ENCODE assay signal across 8 cellular contexts in genomic region chr9:69180670-69181069, GRCh38. TPM values are rescaled to one million over a fixed set of nuclear protein-coding genes. Genes with fewer than 3 reads are reported as not detected.
DNase-seq lines count a peak whose midpoint lies in the region; ATAC-seq and TF ChIP-seq lines count a peak whose summit lies in the region.

No MANE protein-coding gene starts in this region.

- H3K27ac ChIP-seq in DND-41 (ENCODE audit: low read length): no peak overlapping the region

- H3K9me3 ChIP-seq in DND-41 (ENCODE audit: insufficient read depth, low read length, severe bottlenecking): no peaks in the 10 kb centered on the region

- no peaks in the 10 kb centered on the region for H3K9me3 Mint-ChIP-seq in activated T-helper 17 cell treated with anti-CD3 and anti-CD28 coated beads, Interleukin-2, amount 50 U/mL, for 72 hours

- no peak for TF ChIP-seq CTCF in DND-41 (IDR thresholded peaks at IDR 0.05; ENCODE audit: borderline replicate concordance, extremely low read depth, low read length, poor library complexity, severe bottlenecking)

- no peaks in the 10 kb centered on the region for H3K79me2 ChIP-seq in DND-41 (ENCODE audit: insufficient read depth, low read length)

- peaks cover 8% of the 10 kb centered on the region for H3K4me1 ChIP-seq in DND-41 (ENCODE audit: insufficient read depth, low read length)

- peak; percentile 63 for ATAC-seq in DND-41 (ENCODE audit: insufficient read depth, low read depth)
- ATAC-seq in activated T-helper 17 cell treated with anti-CD3 and anti-CD28 coated beads, Interleukin-2, amount 50 U/mL, for 72 hours (replicated peaks): peak; percentile 96
- no peak for ATAC-seq in HG03280 (IDR thresholded peaks at IDR 0.05; ENCODE audit: unreplicated experiment)

- no peak overlapping the region for H2AFZ ChIP-seq in DND-41 (ENCODE audit: low read depth, low read length)

- H3K27me3 ChIP-seq in DND-41 (ENCODE audit: insufficient read depth, low read length, poor library complexity): no peaks in the 10 kb centered on the region

- H3K4me1 Mint-ChIP-seq in activated T-helper 17 cell treated with anti-CD3 and anti-CD28 coated beads, Interleukin-2, amount 50 U/mL, for 72 hours: peaks cover 44% of the 10 kb centered on the region

- no peaks in the 10 kb centered on the region for H4K20me1 ChIP-seq in DND-41 (ENCODE audit: insufficient read depth, low read length)

- H3K4me2 ChIP-seq in DND-41 (ENCODE audit: insufficient read depth, low read length): no peak overlapping the region

- H3K4me3 Mint-ChIP-seq in activated T-helper 17 cell treated with anti-CD3 and anti-CD28 coated beads, Interleukin-2, amount 50 U/mL, for 72 hours: peak overlapping the region; percentile 65

- no peaks in the 10 kb centered on the region for H3K36me3 ChIP-seq in DND-41 (ENCODE audit: insufficient read depth, low read length)

- no peak overlapping the region for H3K4me3 ChIP-seq in DND-41 (ENCODE audit: low read depth in 1 of 2, low read length in 2 of 2)

- H3K27me3 Mint-ChIP-seq in activated T-helper 17 cell treated with anti-CD3 and anti-CD28 coated beads, Interleukin-2, amount 50 U/mL, for 72 hours: no peaks in the 10 kb centered on the region

- no peaks in the 10 kb centered on the region for H3K36me3 Mint-ChIP-seq in activated T-helper 17 cell treated with anti-CD3 and anti-CD28 coated beads, Interleukin-2, amount 50 U/mL, for 72 hours (ENCODE audit: low read depth)

- H3K27ac Mint-ChIP-seq in activated T-helper 17 cell treated with anti-CD3 and anti-CD28 coated beads, Interleukin-2, amount 50 U/mL, for 72 hours: peak overlapping the region; percentile 86

- DNase-seq in DND-41 (no peak), MV-4-11 (lab: John Stamatoyannopoulos, UW) (peak; percentile 73), glomerular endothelial cell (ENCODE audit: extremely low read depth, low read depth, low spot score) (peak; percentile 91), OCI-M2 (lab: John Stamatoyannopoulos, UW; ENCODE audit: unreplicated experiment) (no peak), midbrain (lab: John Stamatoyannopoulos, UW) (no peak)
- peak; percentile 35 to 39 for DNase-seq in stimulated activated CD4-positive, alpha-beta T cell treated with anti-CD3 and anti-CD28 coated beads, Interleukin-15, amount 100 ng/mL, for 48 hours (ENCODE audit: low read depth in 2 of 2)

- no peak overlapping the region for H3K9ac ChIP-seq in DND-41 (ENCODE audit: low read depth, low read length)

RNA-seq across cellular contexts. Expression of gene TJP2, which starts 6.6 kb away (rescaled TPM):
- 10 to 100 TPM; 25.9 to 27.3 TPM for total RNA-seq in activated T-helper 17 cell treated with anti-CD3 and anti-CD28 coated beads, Interleukin-2, amount 50 U/mL, for 72 hours
- 209 and 242 TPM in 2 replicates for total RNA-seq in glomerular endothelial cell

Comparison
In these comparisons a context has a peak if more than half of its experiments do, and no peak if none do; other contexts are left out.
1. DNase-seq: peak in MV-4-11 (single experiment), glomerular endothelial cell (single experiment) and stimulated activated CD4-positive, alpha-beta T cell treated with anti-CD3 and anti-CD28 coated beads, Interleukin-15, amount 100 ng/mL, for 48 hours (2 of 2); none in DND-41 (single experiment), OCI-M2 (single experiment) and midbrain (single experiment).